20 cellular contexts compared by ENCODE assay signal in the genomic region with DNA sequence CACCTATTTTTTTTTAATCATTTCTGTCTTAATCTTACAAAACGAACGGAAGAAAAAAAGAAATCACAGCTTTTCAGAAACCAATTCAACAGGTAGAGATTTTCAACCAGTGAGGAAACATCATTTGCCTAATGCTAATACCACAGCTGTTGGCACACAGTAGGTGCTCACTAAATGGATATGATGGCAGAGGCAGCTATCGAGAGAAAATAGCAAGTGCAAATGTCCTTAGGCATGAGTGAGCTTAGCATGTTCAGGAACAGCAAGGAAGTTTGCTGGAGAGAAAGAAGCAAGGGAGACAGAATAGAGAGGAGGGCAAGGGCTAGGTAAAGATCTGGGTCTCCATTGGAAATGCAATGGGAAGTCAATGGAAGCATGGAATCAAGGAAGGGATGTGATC. TPM values are rescaled to one million over a fixed set of nuclear protein-coding genes. Genes with fewer than 3 reads are reported as not detected.
DNase-seq lines count a peak whose midpoint lies in the region; ATAC-seq, FAIRE-seq and TF ChIP-seq lines count a peak whose summit lies in the region.
"Had no signal": no experiment of that assay in that cellular context is flagged by ENCODE, and none has a peak within 500 bp of the region (broad histone marks: within the 10 kb centered on the region; RNA-seq: fewer than 3 reads in every experiment).

No MANE protein-coding gene starts in this region.

- CTCF ChIA-PET in A549 (lab: Yijun Ruan, JAX) (interaction anchor here (0.6 to 2.8 kb wide), 6 partner anchors 11 to 114 kb away, joined by 3 to 13 read pairs (median 4); a partner anchor contains a TSS), SK-N-SH (lab: Yijun Ruan, JAX) (no interaction called here)

- H3K27ac ChIP-seq in A549, result peak overlapping the region; percentile 20 to 51; a peak in 3 of 6 replicates
- peak overlapping the region; percentile 29 to 56; a peak in 2 of 4 replicates for H3K27ac ChIP-seq in SK-N-SH (ENCODE audit: low read depth in 2 of 2, low read length in 1 of 2)
- H3K27ac ChIP-seq in pancreas, result no peak overlapping the region
- H3K27ac ChIP-seq: SJSA1 had no signal

- DNase-seq in A549 (ENCODE audit: low read depth in 1 of 2, low spot score in 1 of 2) (no peak), SK-N-SH (no peak), immature natural killer cell (no peak), pancreas (no peak), SIG-M5 treated with dmso at 0.1 percent for 504 hours (lab: John Stamatoyannopoulos, UW; ENCODE audit: unreplicated experiment) (no peak), amniotic stem cell (lab: John Stamatoyannopoulos, UW) (no peak), NCI-H2081 (lab: John Stamatoyannopoulos, UW) (no peak)
- DNase-seq: CD4-positive, alpha-beta memory T cell; DND-41; NCI-H1105; NCI-H146; NCI-H2029; NCI-H524 treated with DMSO at 0.1 percent for 48 hours had no signal

- H3K4me3 Mint-ChIP-seq in immature natural killer cell, result no peak overlapping the region
- H3K4me3 Mint-ChIP-seq: CD4-positive, alpha-beta memory T cell; IgD-negative memory B cell had no signal

- TF ChIP-seq POLR2A in A549 (IDR thresholded peaks at IDR 0.05; ENCODE audit: low read length), result no peak

- peak overlapping the region in 4 of 6 donors; percentile 11 to 29 (median 22) for H3K27ac Mint-ChIP-seq in immature natural killer cell

- H3K36me3 Mint-ChIP-seq in immature natural killer cell, result peaks cover 22 to 47% (median 23%) of the 10 kb centered on the region in 3 donors

- H3K9me2 ChIP-seq in SK-N-SH, result no peaks in the 10 kb centered on the region

- intact Hi-C loops in pancreas (cut with DNase I), result no loop called here

- 95% methylated on average over 3 of the region's 3 CpGs for WGBS in A549 (ENCODE audit: missing lambda C conversion rate)
- WGBS in SK-N-SH (ENCODE audit: low lambda C conversion rate), result 81% methylated on average over 3 of the region's 3 CpGs
- WGBS in pancreas, 2 donors, result 90 to 91% methylated on average over 3 of the region's 3 CpGs

- peaks cover 0 to 7% (median 0%) of the 10 kb centered on the region in 3 donors for H3K27me3 Mint-ChIP-seq in immature natural killer cell (ENCODE audit: low read depth in 3 of 3)
- H3K27me3 Mint-ChIP-seq: CD4-positive, alpha-beta memory T cell; IgD-negative memory B cell had no signal

- POLR2A ChIA-PET in A549 (lab: Yijun Ruan, JAX), result no interaction called here
- POLR2A ChIA-PET in SK-N-SH (lab: Yijun Ruan, JAX), result no interaction called here

- H2AFZ ChIP-seq in SK-N-SH (ENCODE audit: low read depth), result no peak overlapping the region

- peaks cover 68% of the 10 kb centered on the region for H3K4me1 ChIP-seq in A549
- H3K4me1 ChIP-seq in SK-N-SH (ENCODE audit: control insufficient read depth in 1 of 2, insufficient read depth in 2 of 2, low read depth in 1 of 2, low read length in 1 of 2), result peaks cover 0 to 7% of the 10 kb centered on the region in 2 experiments; a peak in 2 of 4 replicates
- H3K4me1 ChIP-seq in pancreas, result peaks cover 0 to 6% (median 3%) of the 10 kb centered on the region in 3 donors
- H3K4me1 ChIP-seq: SJSA1 had no signal

- ATAC-seq in A549 (peak in 1 of 2 experiments; percentile 28; a peak in 1 of 6 replicates), pancreas (peak in 3 of 4 donors; percentile 12 to 33 (median 16))
- ATAC-seq: HCT116 had no signal

- no peak overlapping the region for H3K4me3 ChIP-seq in A549
- H3K4me3 ChIP-seq in SK-N-SH (ENCODE audit: low read depth in 2 of 2, low read length in 1 of 2), result no peak overlapping the region
- H3K4me3 ChIP-seq in pancreas, result no peak overlapping the region
- H3K4me3 ChIP-seq: SJSA1 had no signal

- H3K9me3 ChIP-seq in A549, result no peaks in the 10 kb centered on the region
- H3K9me3 ChIP-seq in SK-N-SH, result no peaks in the 10 kb centered on the region
- no peaks in the 10 kb centered on the region for H3K9me3 ChIP-seq in pancreas
- H3K9me3 ChIP-seq: SJSA1 had no signal

- H3K27me3 ChIP-seq in SK-N-SH (ENCODE audit: insufficient read depth) (no peaks in the 10 kb centered on the region), pancreas (no peaks in the 10 kb centered on the region)
- H3K27me3 ChIP-seq: SJSA1 had no signal

- TF ChIP-seq RAD21 in A549 (conservative IDR thresholded peaks at IDR 0.05 in 1 of 2, IDR thresholded peaks at IDR 0.05 in 1 of 2) (no peak), SK-N-SH (IDR thresholded peaks at IDR 0.05; ENCODE audit: low read length) (no peak)

- no peak for TF ChIP-seq EP300 in A549 (IDR thresholded peaks at IDR 0.05)
- no peak for TF ChIP-seq EP300 in SK-N-SH (IDR thresholded peaks at IDR 0.05; ENCODE audit: borderline replicate concordance in 1 of 2, low read depth in 1 of 2, low read length in 1 of 2)

- H3K79me2 ChIP-seq in SK-N-SH (ENCODE audit: insufficient read depth), result no peaks in the 10 kb centered on the region

- no peaks in the 10 kb centered on the region for H4K20me1 ChIP-seq in SK-N-SH (ENCODE audit: insufficient read depth)

- peaks cover 8% of the 10 kb centered on the region for H3F3A ChIP-seq in SK-N-SH (replicated peaks; ENCODE audit: insufficient read depth)

- no peaks in the 10 kb centered on the region for H3K9me3 Mint-ChIP-seq in immature natural killer cell
- H3K9me3 Mint-ChIP-seq: CD4-positive, alpha-beta memory T cell; IgD-negative memory B cell had no signal

- H3K9ac ChIP-seq in SK-N-SH, result no peak overlapping the region

- H3K4me2 ChIP-seq in A549 (no peak overlapping the region), SK-N-SH (no peak overlapping the region)

- peaks cover 2 to 31% of the 10 kb centered on the region in 2 donors for H3K4me1 Mint-ChIP-seq in immature natural killer cell

- no peak for FAIRE-seq in A549 (lab: Jason Lieb, UNC)
- FAIRE-seq in pancreas (lab: Jason Lieb, UNC), result no peak
- FAIRE-seq: A204.1, GM12892, H1, RCC 7860 had no signal

- H3K36me3 ChIP-seq in SK-N-SH (replicated peaks in 1 of 2; ENCODE audit: control insufficient read depth in 1 of 2, insufficient read depth in 2 of 2, low read length in 1 of 2) (peaks cover 10 to 15% of the 10 kb centered on the region in 2 experiments), pancreas (peaks cover 0 to 15% (median 2%) of the 10 kb centered on the region in 3 donors)

- no peak for TF ChIP-seq CTCF in A549 (IDR thresholded peaks at IDR 0.05)
- TF ChIP-seq CTCF in SK-N-SH (IDR thresholded peaks at IDR 0.05), result no peak
- no peak for TF ChIP-seq CTCF in pancreas (IDR thresholded peaks at IDR 0.05)

TF ChIP-seq in A549, 52 proteins besides CTCF, POLR2A, EP300 and RAD21 (continues in another document):
- TF ChIP-seq CBX2 (IDR thresholded peaks at IDR 0.05; ENCODE audit: borderline replicate concordance, low read depth), result no peak
- TF ChIP-seq TP53 (CRISPR knock-in tag; IDR thresholded peaks at IDR 0.05), result no peak
- no peak for TF ChIP-seq FOSB (CRISPR knock-in tag; IDR thresholded peaks at IDR 0.05)
- TF ChIP-seq MAZ (IDR thresholded peaks at IDR 0.05; ENCODE audit: borderline replicate concordance, low read depth, low read length), result no peak
- no peak for TF ChIP-seq EHMT2 (IDR thresholded peaks at IDR 0.05; ENCODE audit: low read depth)
- TF ChIP-seq RCOR1 (IDR thresholded peaks at IDR 0.05; ENCODE audit: low read depth, low read length), result no peak
- TF ChIP-seq, protein P1, sequence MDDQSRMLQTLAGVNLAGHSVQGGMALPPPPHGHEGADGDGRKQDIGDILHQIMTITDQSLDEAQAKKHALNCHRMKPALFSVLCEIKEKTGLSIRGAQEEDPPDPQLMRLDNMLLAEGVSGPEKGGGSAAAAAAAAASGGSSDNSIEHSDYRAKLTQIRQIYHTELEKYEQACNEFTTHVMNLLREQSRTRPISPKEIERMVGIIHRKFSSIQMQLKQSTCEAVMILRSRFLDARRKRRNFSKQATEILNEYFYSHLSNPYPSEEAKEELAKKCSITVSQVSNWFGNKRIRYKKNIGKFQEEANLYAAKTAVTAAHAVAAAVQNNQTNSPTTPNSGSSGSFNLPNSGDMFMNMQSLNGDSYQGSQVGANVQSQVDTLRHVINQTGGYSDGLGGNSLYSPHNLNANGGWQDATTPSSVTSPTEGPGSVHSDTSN (IDR thresholded peaks at IDR 0.05), result no peak
- TF ChIP-seq ZSCAN20 (CRISPR knock-in tag; IDR thresholded peaks at IDR 0.05), result no peak
- TF ChIP-seq MAFK (IDR thresholded peaks at IDR 0.05; ENCODE audit: partially characterized antibody), result no peak

TF ChIP-seq in SK-N-SH, 30 proteins besides CTCF, POLR2A, EP300 and RAD21 (continues in another document):
- no peak for TF ChIP-seq RFX5 (IDR thresholded peaks at IDR 0.05; ENCODE audit: low read length)
- TF ChIP-seq SIN3A (IDR thresholded peaks at IDR 0.05; ENCODE audit: borderline replicate concordance, low read depth, low read length), result no peak
- TF ChIP-seq, protein P2, sequence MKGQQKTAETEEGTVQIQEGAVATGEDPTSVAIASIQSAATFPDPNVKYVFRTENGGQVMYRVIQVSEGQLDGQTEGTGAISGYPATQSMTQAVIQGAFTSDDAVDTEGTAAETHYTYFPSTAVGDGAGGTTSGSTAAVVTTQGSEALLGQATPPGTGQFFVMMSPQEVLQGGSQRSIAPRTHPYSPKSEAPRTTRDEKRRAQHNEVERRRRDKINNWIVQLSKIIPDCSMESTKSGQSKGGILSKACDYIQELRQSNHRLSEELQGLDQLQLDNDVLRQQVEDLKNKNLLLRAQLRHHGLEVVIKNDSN (IDR thresholded peaks at IDR 0.05; ENCODE audit: borderline replicate concordance, low read depth), result no peak
- TF ChIP-seq, protein P3, sequence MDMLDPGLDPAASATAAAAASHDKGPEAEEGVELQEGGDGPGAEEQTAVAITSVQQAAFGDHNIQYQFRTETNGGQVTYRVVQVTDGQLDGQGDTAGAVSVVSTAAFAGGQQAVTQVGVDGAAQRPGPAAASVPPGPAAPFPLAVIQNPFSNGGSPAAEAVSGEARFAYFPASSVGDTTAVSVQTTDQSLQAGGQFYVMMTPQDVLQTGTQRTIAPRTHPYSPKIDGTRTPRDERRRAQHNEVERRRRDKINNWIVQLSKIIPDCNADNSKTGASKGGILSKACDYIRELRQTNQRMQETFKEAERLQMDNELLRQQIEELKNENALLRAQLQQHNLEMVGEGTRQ (IDR thresholded peaks at IDR 0.05; ENCODE audit: borderline replicate concordance, low read depth, low read length), result no peak
- no peak for TF ChIP-seq POLR2AphosphoS5 (IDR thresholded peaks at IDR 0.05; ENCODE audit: low read depth, low read length)
- no peak for TF ChIP-seq SMC3 (IDR thresholded peaks at IDR 0.05; ENCODE audit: low read depth, low read length)

RNA-seq across cellular contexts. Expression of a gene that starts 49.2 kb away (rescaled TPM):
- polyA plus RNA-seq in A549 (2011; rRNA removed) (161 and 236 TPM in 2 replicates), A549 (2017; fragmentation: RNase III; extraction: RNeasy Plus Mini Kit Qiagen cat#74134 plus additional on column Dnase treatment) (136 to 158 TPM (median 146 TPM) in 3 replicates), SK-N-SH (2012; rRNA removed) (39.8 and 46.0 TPM in 2 replicates), immature natural killer cell (10 to 100 TPM; 16.9 to 32.7 (median 21.8) TPM), pancreas (10 to 100 TPM; 14.3 to 18.5 TPM)
- polyA plus RNA-seq in A549 (2012; cell fraction: cytosol; rRNA removed), result 65.5 and 72.7 TPM in 2 replicates
- polyA plus RNA-seq in A549 (2012; cell fraction: nucleus; rRNA removed), result 146 and 156 TPM in 2 replicates
- 427 and 492 TPM in 2 replicates for polyA minus RNA-seq in A549 (2011; rRNA and poly(A)+ RNA removed)
- 28.2 and 31.0 TPM in 2 replicates for polyA plus RNA-seq in SK-N-SH (2012; cell fraction: cytosol; rRNA removed)
- polyA plus RNA-seq in SK-N-SH (2012; cell fraction: nucleus; rRNA removed), result 48.4 and 56.5 TPM in 2 replicates
- total RNA-seq in pancreas, result 10 to 100 TPM; 16.2 to 42.1 (median 27.3) TPM

Comparison
In these comparisons a context has a peak if more than half of its experiments do, and no peak if none do; other contexts are left out.
1. H3K27ac ChIP-seq: peak in A549 (2 of 2) and SK-N-SH (2 of 2); none in pancreas (0 of 4).